17 cellular contexts compared by ENCODE assay signal in genomic region chr12:85985996-85986395, GRCh38.
"Had no signal": no experiment of that assay in that cellular context is flagged by ENCODE, and none has a peak within 500 bp of the region (broad histone marks: within the 10 kb centered on the region; RNA-seq: fewer than 3 reads in every experiment).

No MANE protein-coding gene starts in this region.

- H3K27ac ChIP-seq: dorsolateral prefrontal cortex, gastrocnemius medialis, heart left ventricle, neural progenitor cell, sigmoid colon, spleen, upper lobe of left lung had no signal

- ATAC-seq: activated CD4-positive, alpha-beta T cell treated with anti-CD3 and anti-CD28 coated beads for 36 hours; activated naive CD4-positive, alpha-beta T cell treated with anti-CD3 and anti-CD28 coated beads, Interleukin-2, amount 50 U/mL, for 72 hours; activated T-cell treated with anti-CD3 and anti-CD28 coated beads, Interleukin-2, amount 50 U/mL, for 4 hours; gastrocnemius medialis; heart left ventricle; left colon; stimulated activated naive CD8-positive, alpha-beta T cell treated with anti-CD3 and anti-CD28 coated beads, Interleukin-15, amount 100 ng/mL, for 72 hours had no signal

- DNase-seq: activated CD4-positive, alpha-beta memory T cell treated with anti-CD3 and anti-CD28 coated beads, Interleukin-2, amount 10 ng/mL, durations not matched to agents 7 days and 5 days; activated CD4-positive, alpha-beta T cell treated with anti-CD3 and anti-CD28 coated beads for 36 hours; activated effector memory CD4-positive, alpha-beta T cell treated with anti-CD3 and anti-CD28 coated beads, Interleukin-2, amount 50 U/mL, for 16 hours; activated T-cell treated with anti-CD3 and anti-CD28 coated beads, Interleukin-2, amount 50 U/mL, for 4 hours; dorsolateral prefrontal cortex; endodermal cell; erythroblast; gastrocnemius medialis; heart left ventricle; left colon; naive B cell; sigmoid colon; spleen; stimulated activated naive CD8-positive, alpha-beta T cell treated with anti-CD3 and anti-CD28 coated beads, Interleukin-15, amount 100 ng/mL, for 72 hours; upper lobe of left lung had no signal
